Comparison of ENCODE assay signal across 1 cellular context in genomic region chr20:49712118-49712517, GRCh38.
TF ChIP-seq lines count a peak whose summit lies in the region.

No MANE protein-coding gene starts in this region.

TF ChIP-seq in SK-N-SH, 30 proteins besides CTCF, POLR2A, EP300 and RAD21 (continued from another document):
- no peak for TF ChIP-seq PBX3 (IDR thresholded peaks at IDR 0.05)
- TF ChIP-seq SIN3A (IDR thresholded peaks at IDR 0.05; ENCODE audit: borderline replicate concordance, low read depth, low read length) = no peak
- TF ChIP-seq YY1 (IDR thresholded peaks at IDR 0.05; ENCODE audit: low read depth) = no peak
- no peak for TF ChIP-seq TAF1 (IDR thresholded peaks at IDR 0.05; ENCODE audit: borderline replicate concordance, low read depth, low read length)
- TF ChIP-seq JUND (IDR thresholded peaks at IDR 0.05) = no peak
- TF ChIP-seq MEF2A (IDR thresholded peaks at IDR 0.05; ENCODE audit: borderline replicate concordance, low read depth) = no peak
- no peak for TF ChIP-seq TCF12 (IDR thresholded peaks at IDR 0.05)
